Comparison of ENCODE assay signal across 18 cellular contexts in the genomic region with DNA sequence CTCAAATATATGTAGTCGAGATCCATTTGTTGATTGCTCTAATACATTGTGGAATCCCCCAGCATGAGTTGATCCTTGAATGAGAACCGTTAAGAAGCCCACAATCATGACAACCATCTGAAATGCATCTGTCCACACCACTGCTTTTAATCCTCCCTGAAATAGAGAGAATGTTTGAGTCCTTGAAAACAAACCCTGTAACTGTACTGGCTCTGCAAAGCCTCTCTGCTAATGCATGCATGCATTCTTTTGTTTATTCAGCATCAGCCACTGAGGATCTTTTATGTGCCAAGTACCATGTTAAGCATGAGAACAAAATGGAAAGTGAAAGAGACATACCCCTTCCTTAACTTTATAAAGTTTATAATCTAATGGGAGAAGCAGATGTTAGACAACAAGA. TPM values are rescaled to one million over a fixed set of nuclear protein-coding genes. Genes with fewer than 3 reads are reported as not detected.
DNase-seq lines count a peak whose midpoint lies in the region; ATAC-seq and TF ChIP-seq lines count a peak whose summit lies in the region.
"Had no signal": no experiment of that assay in that cellular context is flagged by ENCODE, and none has a peak within 500 bp of the region (broad histone marks: within the 10 kb centered on the region; RNA-seq: fewer than 3 reads in every experiment).

No MANE protein-coding gene starts in this region.

- no peaks in the 10 kb centered on the region for H3K36me3 Mint-ChIP-seq in neural progenitor cell
- H3K36me3 Mint-ChIP-seq: CD4-positive, CD25-positive, alpha-beta regulatory T cell had no signal

- no peak overlapping the region for H2AFZ ChIP-seq in neural progenitor cell (replicated peaks)
- H2AFZ ChIP-seq: GM23338 had no signal

- H3K27ac ChIP-seq in BLaER1 (no peak overlapping the region), neural progenitor cell (no peak overlapping the region)

- H3K9me3 ChIP-seq in BLaER1 (no peaks in the 10 kb centered on the region), neural progenitor cell (ENCODE audit: low read depth) (no peaks in the 10 kb centered on the region)

- H3K9me3 Mint-ChIP-seq in neural progenitor cell: no peaks in the 10 kb centered on the region
- H3K9me3 Mint-ChIP-seq: GM23338 had no signal

- peaks cover 9% of the 10 kb centered on the region for H3K4me1 Mint-ChIP-seq in neural progenitor cell
- H3K4me1 Mint-ChIP-seq: B cell; CD4-positive, CD25-positive, alpha-beta regulatory T cell had no signal

- peaks cover 2% of the 10 kb centered on the region for H3K27me3 Mint-ChIP-seq in neural progenitor cell (ENCODE audit: insufficient read depth, low read depth)
- H3K27me3 Mint-ChIP-seq: B cell; CD4-positive, CD25-positive, alpha-beta regulatory T cell had no signal

- ATAC-seq in left colon (peak; percentile 59), GM21515 (IDR thresholded peaks at IDR 0.05; ENCODE audit: unreplicated experiment) (no peak)
- ATAC-seq: GM23338 had no signal

- no peaks in the 10 kb centered on the region for H3F3A ChIP-seq in neural progenitor cell (ENCODE audit: low read depth)

- H3K4me1 ChIP-seq in BLaER1: peaks cover 15% of the 10 kb centered on the region
- peaks cover 17% of the 10 kb centered on the region for H3K4me1 ChIP-seq in neural progenitor cell

- H3K4me2 ChIP-seq in BLaER1: peak overlapping the region; percentile 5; the same call in 1 of the 2 replicates
- H3K4me2 ChIP-seq in neural progenitor cell: no peak overlapping the region
- H3K4me2 ChIP-seq: GM23338 had no signal

- no peak overlapping the region for H3K4me3 ChIP-seq in BLaER1
- no peak overlapping the region for H3K4me3 ChIP-seq in neural progenitor cell
- H3K4me3 ChIP-seq: GM23338 had no signal

- no peak overlapping the region for H3K4me3 Mint-ChIP-seq in neural progenitor cell
- H3K4me3 Mint-ChIP-seq: B cell; CD4-positive, CD25-positive, alpha-beta regulatory T cell; GM23338 had no signal

- H4K20me1 ChIP-seq in BLaER1 (no peaks in the 10 kb centered on the region), neural progenitor cell (ENCODE audit: low read depth) (no peaks in the 10 kb centered on the region)

- DNase-seq in astrocyte of the hippocampus (ENCODE audit: low read depth, low spot score) (peak; percentile 13), left colon (no peak), neural progenitor cell (ENCODE audit: low spot score) (peak; percentile 25), NCI-H82 treated with DMSO at 0.1 percent for 48 hours (lab: John Stamatoyannopoulos, UW; ENCODE audit: unreplicated experiment) (no peak), cerebellar nuclear complex (lab: John Stamatoyannopoulos, UW) (no peak)
- DNase-seq: CD4-positive, CD25-positive, alpha-beta regulatory T cell; COR-L47; GDM1; HCEC 1CT; KBM-7; NCI-H1105 treated with DMSO at 0.1 percent for 48 hours; NCI-H1694 treated with DMSO at 0.1 percent for 48 hours; NCI-H2227 treated with DMSO at 0.1 percent for 48 hours; NCI-H524 treated with DMSO at 0.1 percent for 48 hours had no signal

- no peak overlapping the region for H3K27ac Mint-ChIP-seq in neural progenitor cell
- H3K27ac Mint-ChIP-seq: B cell; CD4-positive, CD25-positive, alpha-beta regulatory T cell; GM23338 had no signal

- H3K36me3 ChIP-seq in BLaER1 (no peaks in the 10 kb centered on the region), neural progenitor cell (no peaks in the 10 kb centered on the region)

- no peaks in the 10 kb centered on the region for H3K27me3 ChIP-seq in BLaER1
- no peaks in the 10 kb centered on the region for H3K27me3 ChIP-seq in neural progenitor cell

- H3K9ac ChIP-seq in BLaER1 (no peak overlapping the region), neural progenitor cell (no peak overlapping the region)

- no peak for TF ChIP-seq CTCF in neural progenitor cell (IDR thresholded peaks at IDR 0.05)

- no peaks in the 10 kb centered on the region for H3K79me2 ChIP-seq in neural progenitor cell (ENCODE audit: low read depth)

- intact Hi-C loops in left colon (cut with DNase I, micrococcal nuclease): no loop called here

RNA-seq across cellular contexts. Expression of gene SLC5A12, which starts 18.1 kb away (rescaled TPM):
- total RNA-seq in left colon: 1 to 10 TPM in 1 of 2 donors, under 1 TPM in 1; 0.82 to 1.1 TPM
- total RNA-seq in neural progenitor cell (ENCODE audit: low replicate concordance): 4.9 and 5.0 TPM in 2 replicates
- total RNA-seq: B cell; CD4-positive, CD25-positive, alpha-beta regulatory T cell had no signal

Comparison
In these comparisons a context has a peak if more than half of its experiments do, and no peak if none do; other contexts are left out.
1. DNase-seq: peak in astrocyte of the hippocampus (single experiment) and neural progenitor cell (single experiment); none in left colon (0 of 2), NCI-H82 treated with DMSO at 0.1 percent for 48 hours (single experiment) and cerebellar nuclear complex (0 of 2).